In the genomic region with DNA sequence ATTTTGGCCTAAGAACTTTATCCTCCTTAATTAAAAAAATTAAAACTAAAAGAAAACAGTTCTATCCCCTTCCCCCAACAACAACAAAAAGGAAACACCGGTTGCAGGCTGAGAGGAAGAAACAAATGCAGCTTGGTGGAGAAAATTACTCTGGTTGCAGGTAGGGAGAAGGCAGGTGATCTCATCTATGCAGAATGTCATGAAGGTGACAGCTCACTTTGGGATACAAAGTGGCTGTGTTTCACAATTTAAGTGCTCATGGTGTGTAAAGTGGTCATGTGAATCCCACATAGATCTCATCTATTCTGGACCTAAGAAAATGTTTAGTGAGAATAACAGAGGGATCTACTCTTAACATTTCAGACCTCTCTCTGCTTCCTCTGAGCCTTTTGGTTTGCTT, we compare ENCODE assay signal across 17 cellular contexts.
"Had no signal": no experiment of that assay in that cellular context is flagged by ENCODE, and none has a peak within 500 bp of the region (broad histone marks: within the 10 kb centered on the region; RNA-seq: fewer than 3 reads in every experiment).

No MANE protein-coding gene starts in this region.

- H3K9me3 ChIP-seq: mucosa of descending colon, ovary, thoracic aorta had no signal

- H3K27ac ChIP-seq: ovary, thoracic aorta, WERI-Rb-1 had no signal

- DNase-seq: activated CD4-positive, alpha-beta memory T cell treated with anti-CD3 and anti-CD28 coated beads for 36 hours; activated CD4-positive, alpha-beta T cell treated with anti-CD3 and anti-CD28 coated beads for 36 hours; activated CD8-positive, alpha-beta memory T cell treated with anti-CD3 and anti-CD28 coated beads, Interleukin-2, amount 10 ng/mL, durations not matched to agents 7 days and 5 days; activated effector memory CD4-positive, alpha-beta T cell treated with Interleukin-2 at 50 U/mL for 16 hours; activated naive CD4-positive, alpha-beta T cell treated with anti-CD3 and anti-CD28 coated beads, Interleukin-2, amount 50 U/mL, for 16 hours; activated T-cell treated with anti-CD3 and anti-CD28 coated beads, Interleukin-2, amount 50 U/mL, for 24 hours; dermis blood vessel endothelial cell; effector memory CD8-positive, alpha-beta T cell; left colon; mucosa of descending colon; naive thymus-derived CD4-positive, alpha-beta T cell; ovary; stimulated activated CD4-positive, alpha-beta T cell treated with anti-CD3 and anti-CD28 coated beads, Interleukin-12 subunit alpha, Interleukin-12 subunit beta, amount 100 ng/mL, for 4 hours; stimulated activated CD4-positive, alpha-beta T cell treated with anti-CD3 and anti-CD28 coated beads, Interleukin-2, amount 100 ng/mL, for 24 hours; T-helper 17 cell; WERI-Rb-1 had no signal

- H3K27me3 ChIP-seq: ovary had no signal

- H3K4me3 Mint-ChIP-seq: activated CD4-positive, alpha-beta memory T cell treated with anti-CD3 and anti-CD28 coated beads for 36 hours; activated CD4-positive, alpha-beta T cell treated with anti-CD3 and anti-CD28 coated beads for 36 hours; activated CD8-positive, alpha-beta memory T cell treated with anti-CD3 and anti-CD28 coated beads, Interleukin-2, amount 10 ng/mL, durations not matched to agents 7 days and 5 days; activated T-cell treated with anti-CD3 and anti-CD28 coated beads, Interleukin-2, amount 50 U/mL, for 24 hours; effector memory CD8-positive, alpha-beta T cell; naive thymus-derived CD4-positive, alpha-beta T cell; T-helper 17 cell had no signal

- H3K36me3 ChIP-seq: ovary, thoracic aorta, WERI-Rb-1 had no signal

- H3K27me3 Mint-ChIP-seq: activated CD4-positive, alpha-beta memory T cell treated with anti-CD3 and anti-CD28 coated beads for 36 hours; activated CD4-positive, alpha-beta T cell treated with anti-CD3 and anti-CD28 coated beads for 36 hours; activated CD8-positive, alpha-beta memory T cell treated with anti-CD3 and anti-CD28 coated beads, Interleukin-2, amount 10 ng/mL, durations not matched to agents 7 days and 5 days; activated T-cell treated with anti-CD3 and anti-CD28 coated beads, Interleukin-2, amount 50 U/mL, for 24 hours; effector memory CD8-positive, alpha-beta T cell; naive thymus-derived CD4-positive, alpha-beta T cell; T-helper 17 cell had no signal

- ATAC-seq: activated CD4-positive, alpha-beta T cell treated with anti-CD3 and anti-CD28 coated beads for 36 hours; activated CD8-positive, alpha-beta memory T cell treated with anti-CD3 and anti-CD28 coated beads, Interleukin-2, amount 10 ng/mL, durations not matched to agents 7 days and 5 days; effector memory CD8-positive, alpha-beta T cell; left colon; mucosa of descending colon; naive thymus-derived CD4-positive, alpha-beta T cell; T-helper 17 cell had no signal

- H3K4me1 Mint-ChIP-seq: activated CD4-positive, alpha-beta T cell treated with anti-CD3 and anti-CD28 coated beads for 36 hours; activated CD8-positive, alpha-beta memory T cell treated with anti-CD3 and anti-CD28 coated beads, Interleukin-2, amount 10 ng/mL, durations not matched to agents 7 days and 5 days; naive thymus-derived CD4-positive, alpha-beta T cell; T-helper 17 cell had no signal

- H3K9me3 Mint-ChIP-seq: activated CD4-positive, alpha-beta memory T cell treated with anti-CD3 and anti-CD28 coated beads for 36 hours; activated T-cell treated with anti-CD3 and anti-CD28 coated beads, Interleukin-2, amount 50 U/mL, for 24 hours; effector memory CD8-positive, alpha-beta T cell had no signal

- H3K4me3 ChIP-seq: mucosa of descending colon, ovary, thoracic aorta had no signal

- H3K36me3 Mint-ChIP-seq: activated CD4-positive, alpha-beta memory T cell treated with anti-CD3 and anti-CD28 coated beads for 36 hours; activated CD8-positive, alpha-beta memory T cell treated with anti-CD3 and anti-CD28 coated beads, Interleukin-2, amount 10 ng/mL, durations not matched to agents 7 days and 5 days; naive thymus-derived CD4-positive, alpha-beta T cell had no signal

- H3K27ac Mint-ChIP-seq: activated CD4-positive, alpha-beta memory T cell treated with anti-CD3 and anti-CD28 coated beads for 36 hours; activated CD4-positive, alpha-beta T cell treated with anti-CD3 and anti-CD28 coated beads for 36 hours; activated CD8-positive, alpha-beta memory T cell treated with anti-CD3 and anti-CD28 coated beads, Interleukin-2, amount 10 ng/mL, durations not matched to agents 7 days and 5 days; activated T-cell treated with anti-CD3 and anti-CD28 coated beads, Interleukin-2, amount 50 U/mL, for 24 hours; effector memory CD8-positive, alpha-beta T cell; naive thymus-derived CD4-positive, alpha-beta T cell; T-helper 17 cell had no signal
